18 cellular contexts compared by ENCODE assay signal in genomic region chr11:253160-253885, GRCh38. TPM values are rescaled to one million over a fixed set of nuclear protein-coding genes. Genes with fewer than 3 reads are reported as not detected.
"Had no signal": no experiment of that assay in that cellular context is flagged by ENCODE, and none has a peak within 500 bp of the region (broad histone marks: within the 10 kb centered on the region; RNA-seq: fewer than 3 reads in every experiment).

No MANE protein-coding gene starts in this region.

- H3K27ac Mint-ChIP-seq: activated CD4-positive, alpha-beta memory T cell treated with anti-CD3 and anti-CD28 coated beads, Interleukin-2, amount 10 ng/mL, durations not matched to agents 7 days and 5 days; activated naive CD8-positive, alpha-beta T cell treated with anti-CD3 and anti-CD28 coated beads, Interleukin-2, amount 10 ng/mL, durations not matched to agents 7 days and 5 days had no signal

- H3K4me1 ChIP-seq: lower lobe of right lung, prostate gland, right lobe of liver, upper lobe of left lung had no signal

- H3K27me3 ChIP-seq: right lobe of liver, spleen, upper lobe of left lung had no signal

- H3K9me3 Mint-ChIP-seq: activated CD4-positive, alpha-beta memory T cell treated with anti-CD3 and anti-CD28 coated beads, Interleukin-2, amount 10 ng/mL, durations not matched to agents 7 days and 5 days; activated naive CD8-positive, alpha-beta T cell treated with anti-CD3 and anti-CD28 coated beads, Interleukin-2, amount 10 ng/mL, durations not matched to agents 7 days and 5 days; naive thymus-derived CD8-positive, alpha-beta T cell had no signal

- H3K4me3 Mint-ChIP-seq: activated CD4-positive, alpha-beta memory T cell treated with anti-CD3 and anti-CD28 coated beads, Interleukin-2, amount 10 ng/mL, durations not matched to agents 7 days and 5 days; activated naive CD8-positive, alpha-beta T cell treated with anti-CD3 and anti-CD28 coated beads, Interleukin-2, amount 10 ng/mL, durations not matched to agents 7 days and 5 days; naive thymus-derived CD8-positive, alpha-beta T cell had no signal

- H3K27me3 Mint-ChIP-seq: activated naive CD8-positive, alpha-beta T cell treated with anti-CD3 and anti-CD28 coated beads, Interleukin-2, amount 10 ng/mL, durations not matched to agents 7 days and 5 days had no signal

- DNase-seq: activated CD4-positive, alpha-beta memory T cell treated with anti-CD3 and anti-CD28 coated beads, Interleukin-2, amount 10 ng/mL, durations not matched to agents 7 days and 5 days; activated CD4-positive, alpha-beta T cell treated with anti-CD3 and anti-CD28 coated beads for 1 hour; activated gamma-delta T cell treated with Interleukin-2 at 50 U/mL for 16 hours; activated naive CD8-positive, alpha-beta T cell treated with anti-CD3 and anti-CD28 coated beads, Interleukin-2, amount 10 ng/mL, durations not matched to agents 7 days and 5 days; anterior cingulate cortex; dermis blood vessel endothelial cell; lower lobe of right lung; midbrain; naive thymus-derived CD8-positive, alpha-beta T cell; nucleus accumbens; right lobe of liver; spleen; stimulated activated CD4-positive, alpha-beta T cell treated with anti-CD3 and anti-CD28 coated beads, Interleukin-1b, Interleukin-23, amount 100 ng/mL, for 48 hours; stimulated activated naive CD4-positive, alpha-beta T cell treated with Interleukin-2 at 50 U/mL for 16 hours; upper lobe of left lung had no signal

- H3K9me3 ChIP-seq: lower lobe of right lung, prostate gland, right lobe of liver, spleen, upper lobe of left lung had no signal

- H3K27ac ChIP-seq: lower lobe of right lung, prostate gland, right lobe of liver, spleen, upper lobe of left lung had no signal

- H3K4me3 ChIP-seq: lower lobe of right lung, prostate gland, right lobe of liver, spleen, upper lobe of left lung had no signal

RNA-seq across cellular contexts. Expression of gene NLRP6, which starts 24.9 kb away (rescaled TPM):
- total RNA-seq: cerebellum, dermis blood vessel endothelial cell, glomerular endothelial cell had no signal
